Comparison of ENCODE assay signal across 17 cellular contexts in genomic region chr15:75822685-75823278, GRCh38. TPM values are rescaled to one million over a fixed set of nuclear protein-coding genes. Genes with fewer than 3 reads are reported as not detected.
A peak's percentile ranks its signal among the peaks of the same experiment; 100 is the strongest.
DNase-seq lines count a peak whose midpoint lies in the region; ATAC-seq, FAIRE-seq and TF ChIP-seq lines count a peak whose summit lies in the region.
"Had no signal": no experiment of that assay in that cellular context is flagged by ENCODE, and none has a peak within 500 bp of the region (broad histone marks: within the 10 kb centered on the region; RNA-seq: fewer than 3 reads in every experiment).

No MANE protein-coding gene starts in this region.

- ATAC-seq in A549, result peak in 1 of 2 experiments; percentile 24; a peak in 1 of 6 replicates
- ATAC-seq: GM12878 had no signal

- H3K27ac ChIP-seq in A549 (no peak overlapping the region), PC-9 (no peak overlapping the region)
- H3K27ac ChIP-seq: 22Rv1, BLaER1 had no signal

- H3K9me2 ChIP-seq in PC-9 (ENCODE audit: insufficient read depth), result no peaks in the 10 kb centered on the region

- TF ChIP-seq CTCF in A549 (IDR thresholded peaks at IDR 0.05), result no peak
- no peak for TF ChIP-seq CTCF in PC-9 (conservative IDR thresholded peaks at IDR 0.05)
- no peak for TF ChIP-seq CTCF in endothelial cell (IDR thresholded peaks at IDR 0.05; ENCODE audit: unreplicated experiment)
- no peak for TF ChIP-seq CTCF in CD14-positive monocyte (IDR thresholded peaks at IDR 0.05)

- no peak for TF ChIP-seq POLR2A in A549 (IDR thresholded peaks at IDR 0.05; ENCODE audit: low read length)

- H4K20me1 ChIP-seq in PC-9 (ENCODE audit: insufficient read depth), result no peaks in the 10 kb centered on the region
- H4K20me1 ChIP-seq: BLaER1 had no signal

- no peak overlapping the region for H2AFZ ChIP-seq in PC-9

- POLR2A ChIA-PET in A549 (lab: Yijun Ruan, JAX), result interaction anchor here (0.7 to 1.1 kb wide), 2 partner anchors 20 to 800 kb away, joined by 3 to 7 read pairs; no protein-coding TSS in a partner anchor
- POLR2A ChIA-PET in PC-9 (lab: Charles Lee; ENCODE audit: unreplicated experiment), result no interaction called here

- H3K9me3 Mint-ChIP-seq in endothelial cell (ENCODE audit: unreplicated experiment) (no peaks in the 10 kb centered on the region), CD14-positive monocyte (no peaks in the 10 kb centered on the region)
- H3K9me3 Mint-ChIP-seq: CD4-positive, CD25-positive, alpha-beta regulatory T cell had no signal

- H3K27me3 Mint-ChIP-seq in endothelial cell (ENCODE audit: unreplicated experiment) (no peaks in the 10 kb centered on the region), CD14-positive monocyte (ENCODE audit: low read depth in 3 of 3) (peaks cover 0 to 4% (median 2%) of the 10 kb centered on the region in 3 donors)

- H3K4me3 Mint-ChIP-seq in endothelial cell (ENCODE audit: unreplicated experiment) (no peak overlapping the region), CD14-positive monocyte (no peak overlapping the region)
- H3K4me3 Mint-ChIP-seq: CD4-positive, CD25-positive, alpha-beta regulatory T cell had no signal

- intact Hi-C loops in PC-9 (cut with micrococcal nuclease; ENCODE audit: unreplicated experiment), result no loop called here
- intact Hi-C loops in CD14-positive monocyte (cut with micrococcal nuclease), result no loop called here

- no peaks in the 10 kb centered on the region for H3K9me3 ChIP-seq in A549
- no peaks in the 10 kb centered on the region for H3K9me3 ChIP-seq in PC-9 (ENCODE audit: insufficient read depth, low read depth)
- H3K9me3 ChIP-seq: BLaER1 had no signal

- CTCF ChIA-PET in A549 (lab: Yijun Ruan, JAX) (interaction anchor here (0.7 to 6.4 kb wide), 7 partner anchors 9 to 316 kb away, joined by 3 to 47 read pairs (median 4); no protein-coding TSS in a partner anchor), PC-9 (lab: Charles Lee) (interaction anchor here (0.6 kb wide), 1 partner anchor 733 kb away, joined by 3 read pairs; no protein-coding TSS in a partner anchor)

- H3K36me3 Mint-ChIP-seq in endothelial cell (ENCODE audit: low read depth, unreplicated experiment), result no peaks in the 10 kb centered on the region
- H3K36me3 Mint-ChIP-seq in CD14-positive monocyte, result no peaks in the 10 kb centered on the region
- H3K36me3 Mint-ChIP-seq: CD4-positive, CD25-positive, alpha-beta regulatory T cell had no signal

- TF ChIP-seq RAD21 in A549 (conservative IDR thresholded peaks at IDR 0.05 in 1 of 2, IDR thresholded peaks at IDR 0.05 in 1 of 2), result no peak

- H3K36me3 ChIP-seq in PC-9 (ENCODE audit: low read depth), result no peaks in the 10 kb centered on the region
- H3K36me3 ChIP-seq: BLaER1 had no signal

- H3K79me2 ChIP-seq in PC-9 (ENCODE audit: low read depth), result no peaks in the 10 kb centered on the region

- FAIRE-seq in A549 (lab: Jason Lieb, UNC), result no peak
- no peak for FAIRE-seq in GM19239 (lab: Jason Lieb, UNC)
- FAIRE-seq: GM12878, GM18507 had no signal

- H3K4me1 ChIP-seq in A549 (no peaks in the 10 kb centered on the region), PC-9 (replicated peaks; ENCODE audit: insufficient read depth) (peaks cover 18% of the 10 kb centered on the region)

- no peaks in the 10 kb centered on the region for H3K27me3 ChIP-seq in PC-9 (ENCODE audit: insufficient read depth, low read depth)
- H3K27me3 ChIP-seq: BLaER1 had no signal

- H3K4me2 ChIP-seq in A549 (no peak overlapping the region), PC-9 (peak overlapping the region; percentile 67; the same call in 1 of the 2 replicates)
- H3K4me2 ChIP-seq: BLaER1 had no signal

- WGBS in A549 (ENCODE audit: missing lambda C conversion rate), result 59% methylated on average over 5 of the region's 5 CpGs

- peak overlapping the region; percentile 62 for H3K27ac Mint-ChIP-seq in endothelial cell (ENCODE audit: unreplicated experiment)
- no peak overlapping the region for H3K27ac Mint-ChIP-seq in CD14-positive monocyte
- H3K27ac Mint-ChIP-seq: CD4-positive, CD25-positive, alpha-beta regulatory T cell had no signal

- DNase-seq in A549 (ENCODE audit: low read depth in 1 of 2, low spot score in 1 of 2), result no peak
- DNase-seq in PC-9, result no peak
- DNase-seq in endothelial cell (ENCODE audit: low spot score), result no peak
- peak; percentile 46 for DNase-seq in mucosa of gallbladder (ENCODE audit: low spot score)
- no peak for DNase-seq in CD14-positive monocyte (ENCODE audit: low spot score)
- DNase-seq in NCI-H526 treated with DMSO at 0.1 percent for 48 hours (lab: John Stamatoyannopoulos, UW), result no peak
- DNase-seq in GM19239 (ENCODE audit: insufficient read length, low spot score), result no peak
- DNase-seq in NCI-H128 (lab: John Stamatoyannopoulos, UW; ENCODE audit: unreplicated experiment), result no peak
- DNase-seq: AML-193; CD4-positive, CD25-positive, alpha-beta regulatory T cell; DMS79; HCEC 1CT; IMR-90 had no signal

- H3F3A ChIP-seq in PC-9 (ENCODE audit: insufficient read depth, low read depth), result no peaks in the 10 kb centered on the region

- no TSS peak for BruUV-seq in PC-9 (replicated peaks; lab: Mats Ljungman, UMichigan)

- no peak for TF ChIP-seq EP300 in A549 (IDR thresholded peaks at IDR 0.05)

- H3K4me1 Mint-ChIP-seq in endothelial cell (ENCODE audit: unreplicated experiment), result peaks cover 10% of the 10 kb centered on the region
- H3K4me1 Mint-ChIP-seq in CD14-positive monocyte, result peaks cover 3% of the 10 kb centered on the region
- H3K4me1 Mint-ChIP-seq: CD4-positive, CD25-positive, alpha-beta regulatory T cell had no signal

- H3K4me3 ChIP-seq in A549, result no peak overlapping the region
- H3K4me3 ChIP-seq in PC-9, result no peak overlapping the region
- H3K4me3 ChIP-seq: BLaER1, GM12878 had no signal

TF ChIP-seq in A549, 52 proteins besides CTCF, POLR2A, EP300 and RAD21:
- TF ChIP-seq EHF (CRISPR knock-in tag; IDR thresholded peaks at IDR 0.05), result no peak
- peak; percentile 51 for TF ChIP-seq MAFK (IDR thresholded peaks at IDR 0.05; ENCODE audit: partially characterized antibody)
- no peak for TF ChIP-seq JUN (IDR thresholded peaks at IDR 0.05)
- TF ChIP-seq ZC3H11A (IDR thresholded peaks at IDR 0.05), result no peak
- TF ChIP-seq EHMT2 (IDR thresholded peaks at IDR 0.05; ENCODE audit: low read depth), result no peak
- TF ChIP-seq SREBF2 (IDR thresholded peaks at IDR 0.05), result no peak
- TF ChIP-seq ESRRA (IDR thresholded peaks at IDR 0.05; ENCODE audit: borderline replicate concordance, low read length), result no peak

RNA-seq across cellular contexts. Expression of gene UBE2Q2, which starts 20.5 kb away (rescaled TPM):
- polyA plus RNA-seq in A549 (2011; rRNA removed) (41.2 and 50.6 TPM in 2 replicates), A549 (2017; fragmentation: RNase III; extraction: RNeasy Plus Mini Kit Qiagen cat#74134 plus additional on column Dnase treatment) (36.0 to 40.1 TPM (median 36.5 TPM) in 3 replicates), CD14-positive monocyte (10 to 100 TPM; 20.9 to 22.1 TPM)
- 15.2 and 18.2 TPM in 2 replicates for polyA plus RNA-seq in A549 (2012; cell fraction: cytosol; rRNA removed)
- polyA plus RNA-seq in A549 (2012; cell fraction: nucleus; rRNA removed), result 11.9 and 16.6 TPM in 2 replicates
- polyA minus RNA-seq in A549 (2011; rRNA and poly(A)+ RNA removed), result 8.3 and 14.3 TPM in 2 replicates
- total RNA-seq in PC-9 (2021) (15.6 and 20.0 TPM in 2 replicates), endothelial cell (ENCODE audit: unreplicated experiment) (28.9 TPM), mucosa of gallbladder (33.7 TPM)
